ENCODE assay signal across 12 cellular contexts in the genomic region with DNA sequence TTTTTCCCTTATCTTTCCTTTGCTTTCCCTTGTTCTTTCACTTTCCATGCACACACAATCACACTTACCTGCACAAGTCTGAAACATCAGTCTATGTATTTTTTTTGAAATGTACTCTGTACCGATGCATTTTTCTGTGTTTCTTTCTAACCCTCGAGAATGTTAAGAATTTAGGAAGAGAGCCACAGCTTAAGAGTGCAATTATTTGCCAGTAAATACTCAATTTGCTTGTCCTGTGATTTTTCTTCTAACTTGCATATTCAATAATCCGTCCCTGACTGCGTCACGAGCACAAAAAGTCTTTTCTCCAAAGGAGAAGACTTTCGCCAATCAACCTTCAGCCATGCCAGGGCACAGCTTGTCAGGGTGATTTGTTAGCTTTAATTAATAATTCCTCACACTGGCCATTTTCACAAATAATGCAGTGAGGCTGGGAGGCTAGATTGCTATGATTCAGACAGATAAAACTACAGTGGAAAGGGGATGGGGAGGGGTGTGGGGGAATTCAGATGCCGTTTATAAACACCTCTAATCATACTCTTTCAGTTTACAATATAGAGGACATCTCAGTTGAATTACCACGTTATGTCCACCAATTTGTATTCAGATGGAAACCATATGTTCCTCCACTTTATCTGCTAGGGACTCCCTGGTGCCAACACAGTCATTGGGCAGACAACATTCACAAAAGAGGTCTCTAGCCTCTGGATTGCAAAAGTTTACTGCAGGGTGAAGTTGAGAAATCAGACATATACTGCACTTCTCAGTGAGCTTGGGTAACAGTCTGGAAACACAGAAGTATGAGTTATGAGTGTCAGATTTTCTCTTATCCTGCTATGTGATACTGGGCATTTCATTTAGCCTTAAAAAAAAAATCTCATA.
A peak's percentile ranks its signal among the peaks of the same experiment; 100 is the strongest.
DNase-seq lines count a peak whose midpoint lies in the region; ATAC-seq and TF ChIP-seq lines count a peak whose summit lies in the region.
"Had no signal": no experiment of that assay in that cellular context is flagged by ENCODE, and none has a peak within 500 bp of the region (broad histone marks: within the 10 kb centered on the region; RNA-seq: fewer than 3 reads in every experiment).

No MANE protein-coding gene starts in this region.

- peaks cover 0 to 12% (median 5%) of the 10 kb centered on the region in 4 donors for H3K4me1 ChIP-seq in right lobe of liver
- H3K4me1 ChIP-seq in transverse colon: peaks cover 0 to 17% (median 3%) of the 10 kb centered on the region in 4 donors

- TF ChIP-seq CTCF in HFFc6 (IDR thresholded peaks at IDR 0.05): no peak
- TF ChIP-seq CTCF in cardiac fibroblast (IDR thresholded peaks at IDR 0.05; ENCODE audit: low read depth, low read length): no peak
- TF ChIP-seq CTCF in right lobe of liver (IDR thresholded peaks at IDR 0.05): no peak
- no peak for TF ChIP-seq CTCF in transverse colon (IDR thresholded peaks at IDR 0.05)

- no peaks in the 10 kb centered on the region for H3K36me3 Mint-ChIP-seq in HFFc6 (ENCODE audit: low read depth)
- H3K36me3 Mint-ChIP-seq in effector memory CD8-positive, alpha-beta T cell (ENCODE audit: insufficient read depth): no peaks in the 10 kb centered on the region

- H3K9me3 Mint-ChIP-seq in HFFc6: no peaks in the 10 kb centered on the region
- H3K9me3 Mint-ChIP-seq in effector memory CD8-positive, alpha-beta T cell: no peaks in the 10 kb centered on the region
- H3K9me3 Mint-ChIP-seq: activated CD4-positive, alpha-beta T cell treated with anti-CD3 and anti-CD28 coated beads, Interleukin-2, amount 10 ng/mL, durations not matched to agents 7 days and 5 days; dendritic cell treated with granulocyte-macrophage colony-stimulating factor and Interleukin-4, amounts not matched to agents 40 ng/mL and 50 ng/mL, for 4 days had no signal

- TF ChIP-seq POLR2A in right lobe of liver (IDR thresholded peaks at IDR 0.05) (no peak), transverse colon (IDR thresholded peaks at IDR 0.05) (no peak)

- H3K9me3 ChIP-seq in right lobe of liver (no peaks in the 10 kb centered on the region), transverse colon (no peaks in the 10 kb centered on the region)

- peak overlapping the region; percentile 53 for H3K27ac Mint-ChIP-seq in HFFc6
- H3K27ac Mint-ChIP-seq in effector memory CD8-positive, alpha-beta T cell: no peak overlapping the region
- H3K27ac Mint-ChIP-seq: activated CD4-positive, alpha-beta T cell treated with anti-CD3 and anti-CD28 coated beads, Interleukin-2, amount 10 ng/mL, durations not matched to agents 7 days and 5 days; dendritic cell treated with granulocyte-macrophage colony-stimulating factor and Interleukin-4, amounts not matched to agents 40 ng/mL and 50 ng/mL, for 4 days had no signal

- intact Hi-C loops in right lobe of liver (cut with DNase I): no loop called here
- intact Hi-C loops in transverse colon (cut with DNase I; ENCODE audit: low total_unique reads): no loop called here

- H3K27me3 ChIP-seq in right lobe of liver: no peaks in the 10 kb centered on the region
- no peaks in the 10 kb centered on the region for H3K27me3 ChIP-seq in transverse colon

- peak overlapping the region; percentile 21 to 40 for H3K4me3 ChIP-seq in cardiac fibroblast (replicated peaks in 1 of 2; ENCODE audit: low read depth in 2 of 2, low read length in 2 of 2)
- peak overlapping the region; percentile 1 to 46 (median 40) for H3K4me3 ChIP-seq in right lobe of liver
- H3K4me3 ChIP-seq in transverse colon: peak overlapping the region in 3 of 4 donors; percentile 2 to 7 (median 4)

- ATAC-seq in right lobe of liver: peak; percentile 80 to 83 (median 82)
- no peak for ATAC-seq in effector memory CD8-positive, alpha-beta T cell (replicated peaks)

- H3K27me3 Mint-ChIP-seq in HFFc6 (ENCODE audit: insufficient read depth): no peaks in the 10 kb centered on the region
- H3K27me3 Mint-ChIP-seq in effector memory CD8-positive, alpha-beta T cell: no peaks in the 10 kb centered on the region
- H3K27me3 Mint-ChIP-seq: activated CD4-positive, alpha-beta T cell treated with anti-CD3 and anti-CD28 coated beads, Interleukin-2, amount 10 ng/mL, durations not matched to agents 7 days and 5 days; dendritic cell treated with granulocyte-macrophage colony-stimulating factor and Interleukin-4, amounts not matched to agents 40 ng/mL and 50 ng/mL, for 4 days had no signal

- H3K4me1 Mint-ChIP-seq in HFFc6 (ENCODE audit: low read depth): peaks cover 38% of the 10 kb centered on the region
- H3K4me1 Mint-ChIP-seq in effector memory CD8-positive, alpha-beta T cell (ENCODE audit: low read depth in 2 of 2): peaks cover under 1 to 1% of the 10 kb centered on the region in 2 donors
- H3K4me1 Mint-ChIP-seq: activated CD4-positive, alpha-beta T cell treated with anti-CD3 and anti-CD28 coated beads, Interleukin-2, amount 10 ng/mL, durations not matched to agents 7 days and 5 days had no signal

- DNase-seq in HFFc6 (peak; percentile 17), cardiac fibroblast (ENCODE audit: low read depth in 2 of 2) (peak; percentile 72 to 82), right lobe of liver (peak in 1 of 3 donors; percentile 46), transverse colon (no peak), NCI-H748 (lab: John Stamatoyannopoulos, UW; ENCODE audit: unreplicated experiment) (no peak), GOT3 (lab: John Stamatoyannopoulos, UW) (no peak), NCI-H526 (lab: John Stamatoyannopoulos, UW) (no peak)
- no peak for DNase-seq in effector memory CD8-positive, alpha-beta T cell
- DNase-seq: activated CD4-positive, alpha-beta T cell treated with anti-CD3 and anti-CD28 coated beads, Interleukin-2, amount 10 ng/mL, durations not matched to agents 7 days and 5 days; NCI-H2081 had no signal

- 23% methylated on average over 8 of the region's 8 CpGs for WGBS in right lobe of liver (ENCODE audit: insufficient coverage, low coverage, low lambda C conversion rate, missing lambda C conversion rate)
- 46 to 83% methylated on average over 8 of the region's 8 CpGs for WGBS in transverse colon (ENCODE audit: low coverage in 1 of 2), 2 donors

- peak overlapping the region; percentile 87 for H3K4me3 Mint-ChIP-seq in HFFc6
- no peak overlapping the region for H3K4me3 Mint-ChIP-seq in effector memory CD8-positive, alpha-beta T cell
- H3K4me3 Mint-ChIP-seq: activated CD4-positive, alpha-beta T cell treated with anti-CD3 and anti-CD28 coated beads, Interleukin-2, amount 10 ng/mL, durations not matched to agents 7 days and 5 days; dendritic cell treated with granulocyte-macrophage colony-stimulating factor and Interleukin-4, amounts not matched to agents 40 ng/mL and 50 ng/mL, for 4 days had no signal

- no peaks in the 10 kb centered on the region for H3K36me3 ChIP-seq in right lobe of liver
- H3K36me3 ChIP-seq in transverse colon: no peaks in the 10 kb centered on the region

- in situ Hi-C loops in transverse colon (cut with MboI; ENCODE audit: low pct_ligation_motif_present in 1 of 4, low pct_unique_long_range_greater_than_20kb in 1 of 4, low sequenced_read_pairs in 3 of 4): no loop called here

- no peak for TF ChIP-seq EP300 in transverse colon (IDR thresholded peaks at IDR 0.05; ENCODE audit: low read depth)

- H3K27ac ChIP-seq in right lobe of liver (peak overlapping the region; percentile 57 to 85 (median 82)), transverse colon (peak overlapping the region; percentile 10 to 42 (median 27))
- H3K27ac ChIP-seq: parathyroid adenoma had no signal

Comparison
In these comparisons a context has a peak if more than half of its experiments do, and no peak if none do; other contexts are left out.
1. DNase-seq: peak in HFFc6 (single experiment) and cardiac fibroblast (2 of 2); none in transverse colon (single experiment), effector memory CD8-positive, alpha-beta T cell (0 of 3), NCI-H748 (single experiment), GOT3 (single experiment) and NCI-H526 (0 of 2).
2. Peak in every context shown above with its lines, with median percentiles within 50 percentile points of each other: H3K4me3 ChIP-seq.